ENCODE assay signal across 11 cellular contexts in the genomic region with DNA sequence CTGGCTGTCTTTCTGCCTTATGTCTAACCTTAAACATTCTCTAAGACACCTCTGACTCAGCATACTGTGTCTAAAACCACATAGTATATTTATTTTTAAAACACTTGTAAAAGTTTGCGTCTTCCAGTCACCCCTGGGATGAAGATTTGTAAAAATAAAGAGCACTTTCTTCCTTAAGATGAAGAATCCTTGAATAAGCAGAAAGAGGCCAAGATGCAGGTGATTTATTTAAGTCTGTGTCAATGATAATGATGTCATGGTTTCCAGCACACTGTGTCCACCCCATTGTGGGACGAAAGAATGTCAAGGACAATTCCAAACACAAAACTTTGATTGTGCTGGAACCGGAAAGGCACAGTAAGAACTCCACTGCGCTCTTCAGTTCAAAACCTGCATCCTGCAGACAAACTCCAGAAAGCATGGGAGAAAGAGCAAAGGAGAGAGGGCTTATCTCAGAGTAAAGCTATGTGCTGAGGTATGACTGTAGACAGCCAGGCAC.
A peak's percentile ranks its signal among the peaks of the same experiment; 100 is the strongest.
DNase-seq lines count a peak whose midpoint lies in the region; ATAC-seq and TF ChIP-seq lines count a peak whose summit lies in the region.
"Had no signal": no experiment of that assay in that cellular context is flagged by ENCODE, and none has a peak within 500 bp of the region (broad histone marks: within the 10 kb centered on the region; RNA-seq: fewer than 3 reads in every experiment).

No MANE protein-coding gene starts in this region.

- peak overlapping the region in 9 of 10 donors; percentile 6 to 81 (median 35) for H3K27ac ChIP-seq in heart right ventricle

- H3K36me3 ChIP-seq in adipocyte (ENCODE audit: control insufficient read depth, insufficient read depth, low read length, severe bottlenecking) (peaks cover 74% of the 10 kb centered on the region), heart right ventricle (peaks cover 0 to 70% (median 5%) of the 10 kb centered on the region in 9 donors)

- peaks cover 55% of the 10 kb centered on the region for H3K4me1 Mint-ChIP-seq in CD14-positive monocyte
- H3K4me1 Mint-ChIP-seq in activated T-helper 17 cell treated with anti-CD3 and anti-CD28 coated beads, Interleukin-2, amount 50 U/mL, for 72 hours = no peaks in the 10 kb centered on the region

- no peaks in the 10 kb centered on the region for H3K27me3 Mint-ChIP-seq in CD14-positive monocyte (ENCODE audit: low read depth in 3 of 3)
- H3K27me3 Mint-ChIP-seq in activated T-helper 17 cell treated with anti-CD3 and anti-CD28 coated beads, Interleukin-2, amount 50 U/mL, for 72 hours = no peaks in the 10 kb centered on the region

- peaks cover 30% of the 10 kb centered on the region for H3K4me1 ChIP-seq in adipocyte (ENCODE audit: control insufficient read depth, insufficient read depth, low read length)
- peaks cover 0 to 80% (median 50%) of the 10 kb centered on the region in 9 donors for H3K4me1 ChIP-seq in heart right ventricle

- no peaks in the 10 kb centered on the region for H3K9me3 Mint-ChIP-seq in CD14-positive monocyte
- no peaks in the 10 kb centered on the region for H3K9me3 Mint-ChIP-seq in activated T-helper 17 cell treated with anti-CD3 and anti-CD28 coated beads, Interleukin-2, amount 50 U/mL, for 72 hours

- peak overlapping the region; percentile 79 to 93 (median 88) for H3K27ac Mint-ChIP-seq in CD14-positive monocyte
- no peak overlapping the region for H3K27ac Mint-ChIP-seq in activated T-helper 17 cell treated with anti-CD3 and anti-CD28 coated beads, Interleukin-2, amount 50 U/mL, for 72 hours

- DNase-seq in CD14-positive monocyte (ENCODE audit: low spot score) (no peak), adipocyte (ENCODE audit: low read depth) (peak; percentile 47), heart right ventricle (no peak), pons (ENCODE audit: low spot score) (peak; percentile 65), ecto neural progenitor cell (ENCODE audit: low spot score) (no peak), GM20000 (ENCODE audit: low spot score) (no peak)
- DNase-seq: activated CD4-positive, alpha-beta T cell treated with anti-CD3 and anti-CD28 coated beads, Interleukin-2, amount 50 U/mL, for 4 hours; DMS79 treated with DMSO at 0.1 percent for 48 hours; NCI-H510A had no signal

- 13 to 14% methylated on average over 4 of the region's 4 CpGs for WGBS in heart right ventricle, 2 donors

- no peak overlapping the region for H3K4me3 ChIP-seq in adipocyte (ENCODE audit: low read length)
- H3K4me3 ChIP-seq in heart right ventricle = no peak overlapping the region

- H3K9me3 ChIP-seq in adipocyte (ENCODE audit: control insufficient read depth, low read length) (no peaks in the 10 kb centered on the region), heart right ventricle (no peaks in the 10 kb centered on the region)

- TF ChIP-seq CTCF in CD14-positive monocyte (IDR thresholded peaks at IDR 0.05) = no peak
- peak in 1 of 9 donors; percentile 4 for TF ChIP-seq CTCF in heart right ventricle (IDR thresholded peaks at IDR 0.05)
- TF ChIP-seq CTCF in GM20000 (IDR thresholded peaks at IDR 0.05; ENCODE audit: extremely low read depth, missing control alignments) = no peak

- peaks cover 56 to 62% of the 10 kb centered on the region in 2 donors for H3K36me3 Mint-ChIP-seq in CD14-positive monocyte
- H3K36me3 Mint-ChIP-seq in activated T-helper 17 cell treated with anti-CD3 and anti-CD28 coated beads, Interleukin-2, amount 50 U/mL, for 72 hours (ENCODE audit: low read depth) = peaks cover 13% of the 10 kb centered on the region

- ATAC-seq in heart right ventricle (peak in 6 of 8 donors; percentile 37 to 79 (median 66)), HG03139 (IDR thresholded peaks at IDR 0.05; ENCODE audit: unreplicated experiment) (no peak)
- ATAC-seq in activated T-helper 17 cell treated with anti-CD3 and anti-CD28 coated beads, Interleukin-2, amount 50 U/mL, for 72 hours (replicated peaks) = no peak

- H3K9ac ChIP-seq in adipocyte (ENCODE audit: low read length) = no peak overlapping the region

- H3K4me3 Mint-ChIP-seq in CD14-positive monocyte = peak overlapping the region in 1 of 2 donors; percentile 6
- H3K4me3 Mint-ChIP-seq in activated T-helper 17 cell treated with anti-CD3 and anti-CD28 coated beads, Interleukin-2, amount 50 U/mL, for 72 hours = no peak overlapping the region

- intact Hi-C loops in CD14-positive monocyte (cut with micrococcal nuclease) = no loop called here
- intact Hi-C loops in heart right ventricle (cut with DNase I) = no loop called here

- H3K27me3 ChIP-seq in adipocyte (replicated peaks; ENCODE audit: control insufficient read depth, insufficient read depth, low read length) (no peaks in the 10 kb centered on the region), heart right ventricle (no peaks in the 10 kb centered on the region)

Comparison
In these comparisons a context has a peak if more than half of its experiments do, and no peak if none do; other contexts are left out.
1. DNase-seq: peak in adipocyte (single experiment) and pons (single experiment); none in CD14-positive monocyte (single experiment), heart right ventricle (0 of 2), ecto neural progenitor cell (single experiment) and GM20000 (single experiment).
2. ATAC-seq: peak in heart right ventricle (6 of 8); none in activated T-helper 17 cell treated with anti-CD3 and anti-CD28 coated beads, Interleukin-2, amount 50 U/mL, for 72 hours (single experiment) and HG03139 (single experiment).